15 cellular contexts compared by ENCODE assay signal in the genomic region with DNA sequence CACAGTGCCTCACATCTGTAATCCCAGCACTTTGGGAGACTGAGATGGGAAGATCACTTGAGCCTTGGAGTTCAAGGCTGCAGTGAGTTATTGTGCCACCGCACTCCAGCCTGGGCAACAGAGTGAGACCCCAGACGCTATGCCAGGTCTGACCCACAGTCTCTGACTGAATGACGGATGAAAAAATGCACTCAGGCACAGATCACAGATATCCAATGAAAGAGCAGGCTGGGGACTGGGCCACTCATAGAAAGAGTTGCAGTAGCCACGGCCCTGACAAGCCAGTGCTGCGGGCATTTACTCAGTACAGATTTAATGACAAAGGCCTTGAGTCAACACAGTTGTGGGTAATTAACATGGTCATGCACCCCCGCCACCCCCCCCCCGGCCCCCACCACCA.
"Had no signal": no experiment of that assay in that cellular context is flagged by ENCODE, and none has a peak within 500 bp of the region (broad histone marks: within the 10 kb centered on the region; RNA-seq: fewer than 3 reads in every experiment).

No MANE protein-coding gene starts in this region.

- H3K27me3 ChIP-seq: cardiac muscle cell, dorsolateral prefrontal cortex, gastrocnemius medialis, heart right ventricle, sigmoid colon, uterus had no signal

- H3K4me3 ChIP-seq: cardiac muscle cell, dorsolateral prefrontal cortex, gastrocnemius medialis, heart right ventricle, lower lobe of right lung, sigmoid colon, uterus had no signal

- H3K9me3 ChIP-seq: gastrocnemius medialis, heart right ventricle, lower lobe of right lung, sigmoid colon, uterus had no signal

- DNase-seq: activated CD4-positive, alpha-beta T cell treated with anti-CD3 and anti-CD28 coated beads, Interleukin-2, amount 10 ng/mL, durations not matched to agents 7 days and 5 days; activated CD4-positive, CD25-positive, alpha-beta regulatory T cell; activated naive CD4-positive, alpha-beta T cell treated with Interleukin-2 at 50 U/mL for 16 hours; dorsolateral prefrontal cortex; erythroblast; gastrocnemius medialis; heart right ventricle; left colon; lower lobe of right lung; midbrain; sigmoid colon; stimulated activated CD4-positive, alpha-beta T cell treated with anti-CD3 and anti-CD28 coated beads, Interleukin-1b, Interleukin-23, amount 100 ng/mL, for 48 hours; stimulated activated naive CD8-positive, alpha-beta T cell treated with anti-CD3 and anti-CD28 coated beads, Interleukin-15, amount 100 ng/mL, for 72 hours; uterus had no signal

- ATAC-seq: gastrocnemius medialis; heart right ventricle; left colon; lower lobe of right lung; stimulated activated naive CD8-positive, alpha-beta T cell treated with anti-CD3 and anti-CD28 coated beads, Interleukin-15, amount 100 ng/mL, for 72 hours had no signal

- H3K27ac ChIP-seq: cardiac muscle cell, dorsolateral prefrontal cortex, gastrocnemius medialis, heart right ventricle, lower lobe of right lung, sigmoid colon, uterus had no signal

- H3K4me1 ChIP-seq: gastrocnemius medialis had no signal

- H3K4me3 Mint-ChIP-seq: activated CD4-positive, alpha-beta T cell treated with anti-CD3 and anti-CD28 coated beads, Interleukin-2, amount 10 ng/mL, durations not matched to agents 7 days and 5 days; stimulated activated naive CD8-positive, alpha-beta T cell treated with anti-CD3 and anti-CD28 coated beads, Interleukin-15, amount 100 ng/mL, for 72 hours had no signal

- H3K27ac Mint-ChIP-seq: activated CD4-positive, alpha-beta T cell treated with anti-CD3 and anti-CD28 coated beads, Interleukin-2, amount 10 ng/mL, durations not matched to agents 7 days and 5 days; stimulated activated naive CD8-positive, alpha-beta T cell treated with anti-CD3 and anti-CD28 coated beads, Interleukin-15, amount 100 ng/mL, for 72 hours had no signal

- H3K27me3 Mint-ChIP-seq: activated CD4-positive, alpha-beta T cell treated with anti-CD3 and anti-CD28 coated beads, Interleukin-2, amount 10 ng/mL, durations not matched to agents 7 days and 5 days; stimulated activated naive CD8-positive, alpha-beta T cell treated with anti-CD3 and anti-CD28 coated beads, Interleukin-15, amount 100 ng/mL, for 72 hours had no signal

- H3K4me1 Mint-ChIP-seq: activated CD4-positive, alpha-beta T cell treated with anti-CD3 and anti-CD28 coated beads, Interleukin-2, amount 10 ng/mL, durations not matched to agents 7 days and 5 days; stimulated activated naive CD8-positive, alpha-beta T cell treated with anti-CD3 and anti-CD28 coated beads, Interleukin-15, amount 100 ng/mL, for 72 hours had no signal

- H3K36me3 ChIP-seq: gastrocnemius medialis, lower lobe of right lung, uterus had no signal

- H3K9me3 Mint-ChIP-seq: activated CD4-positive, alpha-beta T cell treated with anti-CD3 and anti-CD28 coated beads, Interleukin-2, amount 10 ng/mL, durations not matched to agents 7 days and 5 days; stimulated activated naive CD8-positive, alpha-beta T cell treated with anti-CD3 and anti-CD28 coated beads, Interleukin-15, amount 100 ng/mL, for 72 hours had no signal
